ENCODE assay signal across 8 cellular contexts in genomic region chr6:148251286-148251685, GRCh38.
DNase-seq lines count a peak whose midpoint lies in the region; ATAC-seq, FAIRE-seq and TF ChIP-seq lines count a peak whose summit lies in the region.

No MANE protein-coding gene starts in this region.

- CTCF ChIA-PET in HepG2 (lab: Yijun Ruan, JAX; ENCODE audit: low intra/inter-chr PET ratio, low total read pairs) = interaction anchor here (0.6 to 0.7 kb wide), 2 partner anchors 74 to 107 kb away, joined by 3 read pairs; no protein-coding TSS in a partner anchor

- no TSS peak for BruUV-seq in HepG2 (replicated peaks; lab: Mats Ljungman, UMichigan)

- TF ChIP-seq RAD21 in HepG2 (CRISPR knock-in tag; IDR thresholded peaks at IDR 0.05) = no peak

- peak; percentile 63 for ATAC-seq in HepG2
- no peak for ATAC-seq in HG03439 (IDR thresholded peaks at IDR 0.05; ENCODE audit: unreplicated experiment)
- ATAC-seq in GM19452 (IDR thresholded peaks at IDR 0.05; ENCODE audit: unreplicated experiment) = no peak
- ATAC-seq in GM18861 (IDR thresholded peaks at IDR 0.05; ENCODE audit: unreplicated experiment) = no peak

- no peaks in the 10 kb centered on the region for H3K36me3 Mint-ChIP-seq in astrocyte (ENCODE audit: low read depth, unreplicated experiment)

- H3K9ac ChIP-seq in Karpas-422 (ENCODE audit: low read length) (no peak overlapping the region), astrocyte (ENCODE audit: low read length) (no peak overlapping the region), HepG2 (ENCODE audit: insufficient read depth, low read depth, low read length) (no peak overlapping the region)

- no peaks in the 10 kb centered on the region for H3K9me3 Mint-ChIP-seq in astrocyte (ENCODE audit: unreplicated experiment)

- DNase-seq in ELR (ENCODE audit: low read depth) (peak; percentile 67), Karpas-422 (peak; percentile 77), astrocyte (ENCODE audit: low read depth) (peak; percentile 59), HepG2 (ENCODE audit: low spot score) (peak; percentile 37)
- DNase-seq in stimulated activated CD4-positive, alpha-beta T cell treated with anti-CD3 and anti-CD28 coated beads, Interleukin-15, amount 100 ng/mL, for 24 hours = no peak

- no peak overlapping the region for H3K27ac ChIP-seq in Karpas-422 (ENCODE audit: low read length)
- no peak overlapping the region for H3K27ac ChIP-seq in astrocyte (ENCODE audit: low read depth, low read length)
- no peak overlapping the region for H3K27ac ChIP-seq in HepG2 (ENCODE audit: extremely low read length, insufficient read depth, low read length)

- POLR2A ChIA-PET in HepG2 (lab: Yijun Ruan, JAX) = no interaction called here

- H3K4me1 Mint-ChIP-seq in astrocyte (ENCODE audit: low read depth, unreplicated experiment) = no peaks in the 10 kb centered on the region

- H3K4me1 ChIP-seq in Karpas-422 (ENCODE audit: low read length) (no peaks in the 10 kb centered on the region), astrocyte (ENCODE audit: insufficient read depth, low read length) (no peaks in the 10 kb centered on the region), HepG2 (ENCODE audit: insufficient read depth, low read length) (no peaks in the 10 kb centered on the region)

- no peak overlapping the region for H3K27ac Mint-ChIP-seq in astrocyte (ENCODE audit: unreplicated experiment)

- WGBS in HepG2 (ENCODE audit: low lambda C conversion rate) = 43% methylated on average over 2 of the region's 2 CpGs

- H3K4me2 ChIP-seq in Karpas-422 (ENCODE audit: low read depth, low read length, poor library complexity, severe bottlenecking) (no peak overlapping the region), astrocyte (ENCODE audit: low read length) (no peak overlapping the region), HepG2 (ENCODE audit: low read depth, low read length) (no peak overlapping the region)

- H3K9me3 ChIP-seq in Karpas-422 (ENCODE audit: low read length) = no peaks in the 10 kb centered on the region
- H3K9me3 ChIP-seq in astrocyte (ENCODE audit: insufficient read depth, low read depth, low read length) = no peaks in the 10 kb centered on the region
- no peaks in the 10 kb centered on the region for H3K9me3 ChIP-seq in HepG2 (ENCODE audit: low read length)

- TF ChIP-seq POLR2A in HepG2 (IDR thresholded peaks at IDR 0.05; ENCODE audit: insufficient read depth in 1 of 2, low read depth in 2 of 2, low read length in 2 of 2) = no peak

- in situ Hi-C loops in HepG2 (cut with HindIII; ENCODE audit: extremely low pct_ligation_motif_present, low pct_unique_long_range_greater_than_20kb) = no loop called here

- no peak overlapping the region for H2AFZ ChIP-seq in Karpas-422 (ENCODE audit: low read length)
- no peak overlapping the region for H2AFZ ChIP-seq in astrocyte (ENCODE audit: low read depth, low read length)
- no peak overlapping the region for H2AFZ ChIP-seq in HepG2 (ENCODE audit: low read length)

- no peak overlapping the region for H3K4me3 Mint-ChIP-seq in astrocyte (ENCODE audit: unreplicated experiment)

- intact Hi-C loops in HepG2 (cut with micrococcal nuclease; ENCODE audit: unreplicated experiment) = loop anchor here (1.0 to 2.0 kb wide), 2 partner anchors 74 to 214 kb away; no protein-coding TSS in a partner anchor

- H3K9me2 ChIP-seq in Karpas-422 (replicated peaks; ENCODE audit: insufficient read depth, low read length) = no peaks in the 10 kb centered on the region

- H3K79me2 ChIP-seq in Karpas-422 (ENCODE audit: low read length) = no peaks in the 10 kb centered on the region
- no peaks in the 10 kb centered on the region for H3K79me2 ChIP-seq in astrocyte (ENCODE audit: insufficient read depth, low read length)
- H3K79me2 ChIP-seq in HepG2 (ENCODE audit: insufficient read depth, low read length) = no peaks in the 10 kb centered on the region

- TF ChIP-seq EP300 in HepG2 (IDR thresholded peaks at IDR 0.05; ENCODE audit: low read depth in 2 of 2, low read length in 2 of 2) (no peak), HepG2 (CRISPR knock-in tag; IDR thresholded peaks at IDR 0.05; ENCODE audit: borderline replicate concordance) (no peak)

- H3K4me3 ChIP-seq in Karpas-422 (ENCODE audit: low read length) (no peak overlapping the region), astrocyte (ENCODE audit: insufficient read depth, low read depth, low read length) (no peak overlapping the region), HepG2 (replicated peaks in 1 of 3; ENCODE audit: insufficient read depth in 1 of 3, low read depth in 2 of 3, low read length in 3 of 3) (no peak overlapping the region)

- H3K36me3 ChIP-seq in Karpas-422 (ENCODE audit: insufficient read depth, low read length) (no peaks in the 10 kb centered on the region), astrocyte (ENCODE audit: insufficient read depth, low read length) (no peaks in the 10 kb centered on the region), HepG2 (replicated peaks in 1 of 2; ENCODE audit: control insufficient read depth in 1 of 2, insufficient read depth in 2 of 2, low read length in 2 of 2) (no peaks in the 10 kb centered on the region)

- no peaks in the 10 kb centered on the region for H3K27me3 Mint-ChIP-seq in astrocyte (ENCODE audit: low read depth, unreplicated experiment)

- FAIRE-seq in astrocyte (lab: Jason Lieb, UNC) (no peak), HepG2 (lab: Jason Lieb, UNC) (peak; percentile 60)

- H3K27me3 ChIP-seq in Karpas-422 (ENCODE audit: low read length) (no peaks in the 10 kb centered on the region), astrocyte (ENCODE audit: insufficient read depth, low read length) (no peaks in the 10 kb centered on the region), HepG2 (ENCODE audit: control insufficient read depth in 1 of 2, insufficient read depth in 2 of 2, low read length in 2 of 2) (no peaks in the 10 kb centered on the region)

- H4K20me1 ChIP-seq in Karpas-422 (ENCODE audit: insufficient read depth, low read depth, low read length) = no peaks in the 10 kb centered on the region
- H4K20me1 ChIP-seq in astrocyte (ENCODE audit: insufficient read depth, low read length) = no peaks in the 10 kb centered on the region
- H4K20me1 ChIP-seq in HepG2 (ENCODE audit: insufficient read depth, low read length) = no peaks in the 10 kb centered on the region

- peak; percentile 34 for TF ChIP-seq CTCF in astrocyte (IDR thresholded peaks at IDR 0.05; ENCODE audit: insufficient read depth, low read depth, low read length)
- peak; percentile 56 for TF ChIP-seq CTCF in HepG2 (CRISPR knock-in tag; IDR thresholded peaks at IDR 0.05)

TF ChIP-seq in HepG2, 621 proteins besides CTCF, POLR2A, EP300 and RAD21:
- peak; percentile 46; the same call in 1 of the 2 replicates for TF ChIP-seq SMC3 (IDR thresholded peaks at IDR 0.05; ENCODE audit: low read length)
- TF ChIP-seq ZFP1 (CRISPR knock-in tag; IDR thresholded peaks at IDR 0.05) = no peak
- TF ChIP-seq STAG1 (CRISPR knock-in tag; IDR thresholded peaks at IDR 0.05) = peak; percentile 65
